ENCODE assay signal across 2 cellular contexts in the genomic region with DNA sequence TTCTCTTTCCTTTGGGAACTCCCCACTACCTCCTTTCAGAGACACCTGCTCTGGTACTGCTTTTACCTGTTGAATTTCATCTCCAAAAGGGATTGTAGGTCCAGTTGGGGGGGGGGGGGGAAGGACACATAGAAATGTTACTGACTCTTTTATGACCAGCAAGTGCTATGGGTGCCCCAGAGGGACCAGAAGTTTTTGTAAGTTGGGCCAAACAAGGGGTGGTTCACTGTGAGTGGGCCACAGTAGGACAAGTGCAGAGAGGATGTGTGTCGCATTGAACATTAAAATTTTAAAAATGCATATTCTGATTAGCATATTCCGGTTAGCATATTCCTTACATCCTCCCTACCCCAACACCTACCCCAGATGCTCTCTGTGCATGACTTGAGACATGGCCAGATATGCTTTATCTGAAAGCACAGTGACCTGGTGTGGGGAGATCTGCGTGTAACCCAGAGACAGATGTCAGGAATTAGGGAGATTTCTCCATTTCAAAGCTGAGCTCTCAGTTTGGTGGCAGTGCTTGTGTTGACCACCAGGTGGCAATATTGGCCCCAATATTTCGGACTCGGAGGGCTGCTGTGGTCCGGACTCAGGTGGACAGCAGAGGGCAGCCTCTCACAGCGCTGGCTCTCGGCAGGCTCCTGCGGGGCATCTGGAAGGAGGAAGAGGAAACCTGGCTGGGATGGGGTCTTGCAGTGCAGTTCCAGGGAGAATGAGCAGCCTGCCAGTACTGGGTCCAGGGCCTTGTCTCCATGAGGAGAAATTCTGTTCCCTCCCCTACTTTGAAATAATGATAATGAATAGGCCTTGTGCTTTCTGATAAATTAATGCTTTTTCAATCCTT.
TF ChIP-seq lines count a peak whose summit lies in the region.

No MANE protein-coding gene starts in this region.

TF ChIP-seq in Ishikawa, 13 proteins besides CTCF, POLR2A, EP300 and RAD21:
- TF ChIP-seq, protein P1, sequence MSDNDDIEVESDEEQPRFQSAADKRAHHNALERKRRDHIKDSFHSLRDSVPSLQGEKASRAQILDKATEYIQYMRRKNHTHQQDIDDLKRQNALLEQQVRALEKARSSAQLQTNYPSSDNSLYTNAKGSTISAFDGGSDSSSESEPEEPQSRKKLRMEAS (IDR thresholded peaks at IDR 0.05), result no peak
- TF ChIP-seq TEAD4 (IDR thresholded peaks at IDR 0.05) (no peak), USF1 (IDR thresholded peaks at IDR 0.05) (no peak), TCF12 (IDR thresholded peaks at IDR 0.05; ENCODE audit: low read depth) (peak; percentile 29; the same call in 1 of the 2 replicates), FOXM1 (IDR thresholded peaks at IDR 0.05; ENCODE audit: borderline replicate concordance, low read depth) (no peak)

TF ChIP-seq in H1, 55 proteins besides CTCF, POLR2A, EP300 and RAD21 (continues in another document):
- TF ChIP-seq TBP (IDR thresholded peaks at IDR 0.05; ENCODE audit: low read depth, low read length) (no peak), YY1 (IDR thresholded peaks at IDR 0.05; ENCODE audit: low read depth, low read length) (peak; percentile 72), SP4 (IDR thresholded peaks at IDR 0.05; ENCODE audit: low read length) (no peak), PHF8 (conservative IDR thresholded peaks at IDR 0.05; ENCODE audit: low read depth, low read length) (no peak), NRF1 (IDR thresholded peaks at IDR 0.05; ENCODE audit: low read depth, low read length) (no peak), TCF12 (IDR thresholded peaks at IDR 0.05; ENCODE audit: low read depth, low read length) (0 out of 2 replicates have a peak, but pooled peaks have one; percentile 77), GABPA (IDR thresholded peaks at IDR 0.05; ENCODE audit: borderline replicate concordance, insufficient read depth, low read length) (no peak), CHD7 (IDR thresholded peaks at IDR 0.05; ENCODE audit: insufficient replicate concordance, low read length) (no peak), BCL11A (IDR thresholded peaks at IDR 0.05; ENCODE audit: low read depth in 2 of 2, low read length in 2 of 2) (no peak), ASH2L (IDR thresholded peaks at IDR 0.05; ENCODE audit: low read length) (no peak), RNF2 (IDR thresholded peaks at IDR 0.05; ENCODE audit: borderline replicate concordance, low read depth, low read length, missing control alignments, poor library complexity, severe bottlenecking) (no peak), CHD2 (IDR thresholded peaks at IDR 0.05; ENCODE audit: low read length) (0 out of 2 replicates have a peak, but pooled peaks have one; percentile 49), BRCA1 (IDR thresholded peaks at IDR 0.05; ENCODE audit: low read depth, low read length) (no peak), CBX8 (IDR thresholded peaks at IDR 0.05; ENCODE audit: borderline replicate concordance, low read depth, low read length) (no peak), KDM5A (IDR thresholded peaks at IDR 0.05; ENCODE audit: low read length) (no peak), JUND (IDR thresholded peaks at IDR 0.05; ENCODE audit: low read length) (no peak; the same call in 1 of the 2 replicates), TEAD4 (IDR thresholded peaks at IDR 0.05; ENCODE audit: low read depth, low read length) (no peak), SRF (IDR thresholded peaks at IDR 0.05; ENCODE audit: low read depth, low read length) (no peak), NANOG (IDR thresholded peaks at IDR 0.05; ENCODE audit: insufficient read depth, low read depth, low read length, poor library complexity, severe bottlenecking) (no peak), CHD1 (IDR thresholded peaks at IDR 0.05; ENCODE audit: low read depth, low read length) (no peak), POLR2AphosphoS5 (IDR thresholded peaks at IDR 0.05; ENCODE audit: low read depth, low read length) (no peak), GTF2F1 (IDR thresholded peaks at IDR 0.05; ENCODE audit: borderline replicate concordance, low read depth, low read length) (0 out of 2 replicates have a peak, but pooled peaks have one; percentile 68), SIN3A (conservative IDR thresholded peaks at IDR 0.05 in 1 of 2, IDR thresholded peaks at IDR 0.05 in 1 of 2; ENCODE audit: low read depth in 1 of 2, low read length in 2 of 2) (peak in 1 of 2 experiments; percentile 83; a peak in 2 of 4 replicates), FOSL1 (IDR thresholded peaks at IDR 0.05; ENCODE audit: insufficient read depth, low read depth, low read length) (no peak), SIRT6 (IDR thresholded peaks at IDR 0.05; ENCODE audit: low read length) (no peak), POU5F1 (IDR thresholded peaks at IDR 0.05; ENCODE audit: low read depth, low read length) (no peak; the same call in 1 of the 2 replicates), HDAC6 (IDR thresholded peaks at IDR 0.05; ENCODE audit: low read depth, low read length) (no peak), CEBPB (IDR thresholded peaks at IDR 0.05; ENCODE audit: low read depth, low read length) (no peak), SIX5 (IDR thresholded peaks at IDR 0.05; ENCODE audit: low read depth, low read length) (no peak), TAF7 (optimal IDR thresholded peaks at IDR 0.05; ENCODE audit: borderline replicate concordance, low read depth, low read length) (peak; percentile 68), EZH2 (IDR thresholded peaks at IDR 0.05; ENCODE audit: low read depth, low read length, severe bottlenecking) (no peak), SP2 (IDR thresholded peaks at IDR 0.05; ENCODE audit: low read length) (no peak), RBBP5 (IDR thresholded peaks at IDR 0.05; ENCODE audit: borderline replicate concordance, low read depth, low read length) (no peak), USF2 (IDR thresholded peaks at IDR 0.05; ENCODE audit: low read length) (no peak), JUN (IDR thresholded peaks at IDR 0.05; ENCODE audit: low read depth, low read length) (no peak), ZNF274 (IDR thresholded peaks at IDR 0.05; ENCODE audit: borderline replicate concordance, extremely low read depth, low read length) (no peak), MAFK (IDR thresholded peaks at IDR 0.05; ENCODE audit: low read depth, low read length) (no peak), HDAC2 (IDR thresholded peaks at IDR 0.05; ENCODE audit: borderline replicate concordance in 1 of 2, low read depth in 2 of 2, low read length in 2 of 2) (0 out of 4 replicates have a peak, but pooled peaks of 1 of the 2 experiments have one; percentile 30), RFX5 (IDR thresholded peaks at IDR 0.05; ENCODE audit: borderline replicate concordance, low read depth, low read length) (peak; percentile 13; the same call in 1 of the 2 replicates), SUZ12 (IDR thresholded peaks at IDR 0.05; ENCODE audit: low read length) (no peak), SAP30 (IDR thresholded peaks at IDR 0.05; ENCODE audit: insufficient read depth, insufficient replicate concordance, low read length) (no peak), CTBP2 (IDR thresholded peaks at IDR 0.05; ENCODE audit: borderline replicate concordance, insufficient read depth, insufficient read length, low read length) (no peak), KDM4A (IDR thresholded peaks at IDR 0.05; ENCODE audit: low read depth, low read length, severe bottlenecking) (no peak), CREB1 (IDR thresholded peaks at IDR 0.05) (no peak), RXRA (IDR thresholded peaks at IDR 0.05; ENCODE audit: insufficient read depth, low read depth, low read length) (0 out of 2 replicates have a peak, but pooled peaks have one; percentile 42)
- TF ChIP-seq, protein P2, sequence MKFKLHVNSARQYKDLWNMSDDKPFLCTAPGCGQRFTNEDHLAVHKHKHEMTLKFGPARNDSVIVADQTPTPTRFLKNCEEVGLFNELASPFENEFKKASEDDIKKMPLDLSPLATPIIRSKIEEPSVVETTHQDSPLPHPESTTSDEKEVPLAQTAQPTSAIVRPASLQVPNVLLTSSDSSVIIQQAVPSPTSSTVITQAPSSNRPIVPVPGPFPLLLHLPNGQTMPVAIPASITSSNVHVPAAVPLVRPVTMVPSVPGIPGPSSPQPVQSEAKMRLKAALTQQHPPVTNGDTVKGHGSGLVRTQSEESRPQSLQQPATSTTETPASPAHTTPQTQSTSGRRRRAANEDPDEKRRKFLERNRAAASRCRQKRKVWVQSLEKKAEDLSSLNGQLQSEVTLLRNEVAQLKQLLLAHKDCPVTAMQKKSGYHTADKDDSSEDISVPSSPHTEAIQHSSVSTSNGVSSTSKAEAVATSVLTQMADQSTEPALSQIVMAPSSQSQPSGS (IDR thresholded peaks at IDR 0.05; ENCODE audit: low read length), result no peak
- TF ChIP-seq, protein P1 (IDR thresholded peaks at IDR 0.05), result 0 out of 2 replicates have a peak, but pooled peaks have one; percentile 13
- TF ChIP-seq, protein P3, sequence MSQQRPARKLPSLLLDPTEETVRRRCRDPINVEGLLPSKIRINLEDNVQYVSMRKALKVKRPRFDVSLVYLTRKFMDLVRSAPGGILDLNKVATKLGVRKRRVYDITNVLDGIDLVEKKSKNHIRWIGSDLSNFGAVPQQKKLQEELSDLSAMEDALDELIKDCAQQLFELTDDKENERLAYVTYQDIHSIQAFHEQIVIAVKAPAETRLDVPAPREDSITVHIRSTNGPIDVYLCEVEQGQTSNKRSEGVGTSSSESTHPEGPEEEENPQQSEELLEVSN (IDR thresholded peaks at IDR 0.05), result no peak
